18 cellular contexts compared by ENCODE assay signal in genomic region chr10:93204494-93205485, GRCh38.
DNase-seq lines count a peak whose midpoint lies in the region; ATAC-seq, FAIRE-seq and TF ChIP-seq lines count a peak whose summit lies in the region.
"Had no signal": no experiment of that assay in that cellular context is flagged by ENCODE, and none has a peak within 500 bp of the region (broad histone marks: within the 10 kb centered on the region; RNA-seq: fewer than 3 reads in every experiment).

No MANE protein-coding gene starts in this region.

- H2AFZ ChIP-seq in GM23338: peak overlapping the region; percentile 47; the same call in 1 of the 2 replicates

- no peak overlapping the region for H3K4me3 Mint-ChIP-seq in GM23338
- H3K4me3 Mint-ChIP-seq in stimulated activated memory B cell treated with anti-CD40 and anti-IgM and Interleukin-4, amounts not matched to agents 10 μg/mL and 1 μg/mL and 100 μg/mL, for 72 hours: no peak overlapping the region
- H3K4me3 Mint-ChIP-seq: CD14-positive monocyte had no signal

- H3K4me1 ChIP-seq in GM23338 (ENCODE audit: insufficient read depth) (no peaks in the 10 kb centered on the region), Panc1 (ENCODE audit: control insufficient read depth, insufficient read depth, low read length) (no peaks in the 10 kb centered on the region)
- H3K4me1 ChIP-seq: BE2C had no signal

- H3K4me1 Mint-ChIP-seq in GM23338: peaks cover 3% of the 10 kb centered on the region
- peaks cover 7% of the 10 kb centered on the region for H3K4me1 Mint-ChIP-seq in stimulated activated memory B cell treated with anti-CD40 and anti-IgM and Interleukin-4, amounts not matched to agents 10 μg/mL and 1 μg/mL and 100 μg/mL, for 72 hours

- POLR2A ChIA-PET in Panc1 (lab: Charles Lee): no interaction called here

- H3K36me3 Mint-ChIP-seq in GM23338 (ENCODE audit: low read depth): no peaks in the 10 kb centered on the region
- no peaks in the 10 kb centered on the region for H3K36me3 Mint-ChIP-seq in stimulated activated memory B cell treated with anti-CD40 and anti-IgM and Interleukin-4, amounts not matched to agents 10 μg/mL and 1 μg/mL and 100 μg/mL, for 72 hours
- H3K36me3 Mint-ChIP-seq: CD14-positive monocyte had no signal

- no peak overlapping the region for H3K4me2 ChIP-seq in GM23338

- H3K9me2 ChIP-seq in GM23338 (ENCODE audit: insufficient read depth): peaks cover 4% of the 10 kb centered on the region; the same call in 1 of the 2 replicates

- H3K27ac ChIP-seq in GM23338 (ENCODE audit: low read depth) (no peak overlapping the region), Panc1 (ENCODE audit: low read length) (no peak overlapping the region)
- H3K27ac ChIP-seq: HL-60 had no signal

- CTCF ChIA-PET in Panc1 (lab: Charles Lee): no interaction called here

- no peak overlapping the region for H3K27ac Mint-ChIP-seq in GM23338
- H3K27ac Mint-ChIP-seq in stimulated activated memory B cell treated with anti-CD40 and anti-IgM and Interleukin-4, amounts not matched to agents 10 μg/mL and 1 μg/mL and 100 μg/mL, for 72 hours: no peak overlapping the region

- ATAC-seq in GM23338 (no peak), Panc1 (0 out of 2 replicates have a peak, but pooled peaks have one; percentile 33), left lobe of liver (peak; percentile 95)
- peak; percentile 46 for ATAC-seq in stimulated activated memory B cell treated with anti-CD40 and anti-IgM and Interleukin-4, amounts not matched to agents 10 μg/mL and 1 μg/mL and 100 μg/mL, for 72 hours

- no peaks in the 10 kb centered on the region for H3F3A ChIP-seq in GM23338 (replicated peaks; ENCODE audit: low read depth)

- no peaks in the 10 kb centered on the region for H3K36me3 ChIP-seq in GM23338 (ENCODE audit: insufficient read depth)
- H3K36me3 ChIP-seq in Panc1 (ENCODE audit: control insufficient read depth, insufficient read depth, low read length): no peaks in the 10 kb centered on the region
- H3K36me3 ChIP-seq: BE2C had no signal

- H3K79me2 ChIP-seq in GM23338 (replicated peaks; ENCODE audit: insufficient read depth): no peaks in the 10 kb centered on the region

- TF ChIP-seq CTCF in GM23338 (conservative IDR thresholded peaks at IDR 0.05; ENCODE audit: low read depth in 2 of 2): no peak
- TF ChIP-seq CTCF in Panc1 (IDR thresholded peaks at IDR 0.05): no peak
- TF ChIP-seq CTCF in D721Med (IDR thresholded peaks at IDR 0.05; ENCODE audit: insufficient read depth, missing control alignments): no peak

- no peaks in the 10 kb centered on the region for H3K9me3 Mint-ChIP-seq in GM23338
- no peaks in the 10 kb centered on the region for H3K9me3 Mint-ChIP-seq in stimulated activated memory B cell treated with anti-CD40 and anti-IgM and Interleukin-4, amounts not matched to agents 10 μg/mL and 1 μg/mL and 100 μg/mL, for 72 hours
- H3K9me3 Mint-ChIP-seq: CD14-positive monocyte had no signal

- no peaks in the 10 kb centered on the region for H3K9me3 ChIP-seq in Panc1 (ENCODE audit: control insufficient read depth, insufficient read depth, low read depth, low read length)
- H3K9me3 ChIP-seq: BE2C had no signal

- H3K27me3 Mint-ChIP-seq in GM23338 (ENCODE audit: insufficient read depth, low read depth, poor library complexity): no peaks in the 10 kb centered on the region
- peaks cover 6% of the 10 kb centered on the region for H3K27me3 Mint-ChIP-seq in stimulated activated memory B cell treated with anti-CD40 and anti-IgM and Interleukin-4, amounts not matched to agents 10 μg/mL and 1 μg/mL and 100 μg/mL, for 72 hours

- no TSS peak for BruUV-seq in Panc1 (replicated peaks; lab: Mats Ljungman, UMichigan)

- H3K27me3 ChIP-seq in GM23338 (ENCODE audit: insufficient read depth) (no peaks in the 10 kb centered on the region), Panc1 (ENCODE audit: control insufficient read depth, insufficient read depth, low read length) (no peaks in the 10 kb centered on the region; the same call in 1 of the 2 replicates)
- H3K27me3 ChIP-seq: BE2C had no signal

- in situ Hi-C loops in Panc1 (cut with HindIII; ENCODE audit: low pct_unique_long_range_greater_than_20kb, low sequenced_read_pairs): no loop called here

- no peak for FAIRE-seq in D721Med (lab: Jason Lieb, UNC)
- FAIRE-seq: A204.1, G401.6, GM12891 had no signal

- intact Hi-C loops in Panc1 (cut with micrococcal nuclease; ENCODE audit: unreplicated experiment): no loop called here

- DNase-seq in GM23338 (ENCODE audit: low spot score): no peak
- no peak for DNase-seq in Panc1 (ENCODE audit: low read depth, low spot score)
- DNase-seq in left lobe of liver (ENCODE audit: low spot score): peak; percentile 52
- no peak for DNase-seq in iPS-NIHi11 (ENCODE audit: low spot score)
- no peak for DNase-seq in D721Med (ENCODE audit: insufficient read length, low spot score)
- DNase-seq in SW480 (ENCODE audit: low spot score): no peak
- DNase-seq: BE2C, DMS 273 treated with DMSO at 0.1 percent for 48 hours, GOT3, HCEC 1CT, IMR-90, KBM-7 had no signal

- no peak overlapping the region for H3K4me3 ChIP-seq in GM23338
- H3K4me3 ChIP-seq in Panc1 (ENCODE audit: low read depth in 2 of 2, low read length in 2 of 2): no peak overlapping the region

- no peaks in the 10 kb centered on the region for H4K20me1 ChIP-seq in GM23338 (replicated peaks; ENCODE audit: insufficient read depth)

TF ChIP-seq in GM23338, 12 proteins besides CTCF, POLR2A, EP300 and RAD21:
- TF ChIP-seq STAT1 (IDR thresholded peaks at IDR 0.05; ENCODE audit: unreplicated experiment) (no peak), ZNF331 (CRISPR knock-in tag; IDR thresholded peaks at IDR 0.05; ENCODE audit: low read depth) (no peak), ZNF114 (CRISPR knock-in tag; IDR thresholded peaks at IDR 0.05) (no peak), EZH2 (IDR thresholded peaks at IDR 0.05; ENCODE audit: low read depth, unreplicated experiment) (no peak), ETS1 (IDR thresholded peaks at IDR 0.05) (no peak)
